Comparison of ENCODE assay signal across 1 cellular context in the genomic region with DNA sequence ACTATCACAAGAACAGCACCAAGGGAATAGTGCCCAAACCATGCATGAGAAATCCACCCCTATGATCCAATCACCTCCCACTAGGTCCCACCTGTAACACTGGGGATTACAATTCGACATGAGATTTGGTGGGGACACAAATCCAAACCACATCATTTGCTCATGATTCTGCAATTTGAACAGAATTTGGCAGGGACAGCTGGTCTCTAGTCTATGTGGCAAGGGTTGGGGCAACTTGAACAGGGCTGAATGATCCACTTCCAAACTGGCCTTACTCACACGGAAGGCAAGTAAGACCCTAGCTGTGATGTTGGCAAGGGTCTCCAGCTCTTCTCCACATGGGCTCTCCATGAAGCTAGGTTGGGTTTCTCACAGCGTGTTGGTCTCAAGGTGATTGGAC.
TF ChIP-seq lines count a peak whose summit lies in the region.

No MANE protein-coding gene starts in this region.

TF ChIP-seq in K562, 482 proteins besides CTCF, POLR2A, EP300 and RAD21 (continued from another document):
- TF ChIP-seq, protein P1, sequence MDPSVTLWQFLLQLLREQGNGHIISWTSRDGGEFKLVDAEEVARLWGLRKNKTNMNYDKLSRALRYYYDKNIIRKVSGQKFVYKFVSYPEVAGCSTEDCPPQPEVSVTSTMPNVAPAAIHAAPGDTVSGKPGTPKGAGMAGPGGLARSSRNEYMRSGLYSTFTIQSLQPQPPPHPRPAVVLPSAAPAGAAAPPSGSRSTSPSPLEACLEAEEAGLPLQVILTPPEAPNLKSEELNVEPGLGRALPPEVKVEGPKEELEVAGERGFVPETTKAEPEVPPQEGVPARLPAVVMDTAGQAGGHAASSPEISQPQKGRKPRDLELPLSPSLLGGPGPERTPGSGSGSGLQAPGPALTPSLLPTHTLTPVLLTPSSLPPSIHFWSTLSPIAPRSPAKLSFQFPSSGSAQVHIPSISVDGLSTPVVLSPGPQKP (CRISPR knock-in tag; IDR thresholded peaks at IDR 0.05): no peak
- TF ChIP-seq TAF15 (IDR thresholded peaks at IDR 0.05; ENCODE audit: low read depth, low read length): no peak
- no peak for TF ChIP-seq MTA3 (IDR thresholded peaks at IDR 0.05; ENCODE audit: borderline replicate concordance)
- no peak for TF ChIP-seq KDM1A (IDR thresholded peaks at IDR 0.05)
- TF ChIP-seq, protein P2, sequence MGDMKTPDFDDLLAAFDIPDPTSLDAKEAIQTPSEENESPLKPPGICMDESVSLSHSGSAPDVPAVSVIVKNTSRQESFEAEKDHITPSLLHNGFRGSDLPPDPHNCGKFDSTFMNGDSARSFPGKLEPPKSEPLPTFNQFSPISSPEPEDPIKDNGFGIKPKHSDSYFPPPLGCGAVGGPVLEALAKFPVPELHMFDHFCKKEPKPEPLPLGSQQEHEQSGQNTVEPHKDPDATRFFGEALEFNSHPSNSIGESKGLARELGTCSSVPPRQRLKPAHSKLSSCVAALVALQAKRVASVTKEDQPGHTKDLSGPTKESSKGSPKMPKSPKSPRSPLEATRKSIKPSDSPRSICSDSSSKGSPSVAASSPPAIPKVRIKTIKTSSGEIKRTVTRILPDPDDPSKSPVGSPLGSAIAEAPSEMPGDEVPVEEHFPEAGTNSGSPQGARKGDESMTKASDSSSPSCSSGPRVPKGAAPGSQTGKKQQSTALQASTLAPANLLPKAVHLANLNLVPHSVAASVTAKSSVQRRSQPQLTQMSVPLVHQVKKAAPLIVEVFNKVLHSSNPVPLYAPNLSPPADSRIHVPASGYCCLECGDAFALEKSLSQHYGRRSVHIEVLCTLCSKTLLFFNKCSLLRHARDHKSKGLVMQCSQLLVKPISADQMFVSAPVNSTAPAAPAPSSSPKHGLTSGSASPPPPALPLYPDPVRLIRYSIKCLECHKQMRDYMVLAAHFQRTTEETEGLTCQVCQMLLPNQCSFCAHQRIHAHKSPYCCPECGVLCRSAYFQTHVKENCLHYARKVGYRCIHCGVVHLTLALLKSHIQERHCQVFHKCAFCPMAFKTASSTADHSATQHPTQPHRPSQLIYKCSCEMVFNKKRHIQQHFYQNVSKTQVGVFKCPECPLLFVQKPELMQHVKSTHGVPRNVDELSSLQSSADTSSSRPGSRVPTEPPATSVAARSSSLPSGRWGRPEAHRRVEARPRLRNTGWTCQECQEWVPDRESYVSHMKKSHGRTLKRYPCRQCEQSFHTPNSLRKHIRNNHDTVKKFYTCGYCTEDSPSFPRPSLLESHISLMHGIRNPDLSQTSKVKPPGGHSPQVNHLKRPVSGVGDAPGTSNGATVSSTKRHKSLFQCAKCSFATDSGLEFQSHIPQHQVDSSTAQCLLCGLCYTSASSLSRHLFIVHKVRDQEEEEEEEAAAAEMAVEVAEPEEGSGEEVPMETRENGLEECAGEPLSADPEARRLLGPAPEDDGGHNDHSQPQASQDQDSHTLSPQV (IDR thresholded peaks at IDR 0.05): no peak
- 0 out of 2 replicates have a peak, but pooled peaks have one; percentile 19 for TF ChIP-seq DNMT1 (IDR thresholded peaks at IDR 0.05)
